ENCODE assay signal across 1 cellular context in the genomic region with DNA sequence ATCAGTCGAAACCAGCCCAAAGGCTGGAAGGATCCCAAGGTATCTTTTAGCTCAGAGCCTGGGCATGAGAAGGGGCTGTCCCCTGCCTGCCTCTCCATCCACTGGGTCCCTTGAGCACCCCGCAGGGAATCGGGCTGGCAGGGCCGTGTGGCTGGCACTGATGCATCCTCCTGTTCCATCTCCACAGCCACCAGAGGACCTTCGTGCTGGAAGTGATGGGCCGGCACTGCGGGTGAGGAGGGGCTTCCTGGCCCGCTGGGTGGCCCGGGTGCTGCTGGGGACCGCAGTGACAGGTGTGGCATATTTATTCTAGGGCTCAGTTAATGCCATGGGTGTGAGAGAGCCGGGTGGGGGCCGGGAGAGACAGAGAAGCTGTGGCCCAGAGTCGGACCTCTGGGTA.
TF ChIP-seq lines count a peak whose summit lies in the region.

No MANE protein-coding gene starts in this region.

TF ChIP-seq in H1, 55 proteins besides CTCF, POLR2A, EP300 and RAD21:
- TF ChIP-seq NRF1 (IDR thresholded peaks at IDR 0.05; ENCODE audit: low read depth, low read length) = no peak
